ENCODE assay signal across 23 cellular contexts in genomic region chr9:80185112-80185738, GRCh38.
"Had no signal": no experiment of that assay in that cellular context is flagged by ENCODE, and none has a peak within 500 bp of the region (broad histone marks: within the 10 kb centered on the region; RNA-seq: fewer than 3 reads in every experiment).

No MANE protein-coding gene starts in this region.

- FAIRE-seq: colon, endothelial cell of umbilical vein, frontal cortex had no signal

- H2AFZ ChIP-seq: hepatocyte had no signal

- ATAC-seq: foreskin keratinocyte, gastroesophageal sphincter, heart left ventricle, left colon, left lung, left ventricle myocardium superior, lower lobe of right lung, mucosa of descending colon had no signal

- H3K4me1 ChIP-seq: esophagus muscularis mucosa, foreskin keratinocyte, gastroesophageal sphincter, heart left ventricle, left lung, lower lobe of right lung had no signal

- H3K4me3 ChIP-seq: coronary artery, dorsolateral prefrontal cortex, esophagus muscularis mucosa, gastroesophageal sphincter, heart left ventricle, hepatocyte, left lung, lower lobe of right lung, mucosa of descending colon had no signal

- H3K27me3 ChIP-seq: dorsolateral prefrontal cortex, esophagus muscularis mucosa, foreskin keratinocyte, gastroesophageal sphincter, heart left ventricle, hepatocyte, left lung had no signal

- H3K36me3 ChIP-seq: esophagus muscularis mucosa, gastroesophageal sphincter, heart left ventricle, left lung, lower lobe of right lung had no signal

- DNase-seq: cerebellar nuclear complex; dermis blood vessel endothelial cell; dorsolateral prefrontal cortex; effector CD4-positive, alpha-beta T cell; effector memory CD4-positive, alpha-beta T cell; foreskin keratinocyte; heart left ventricle; hypothalamus; immature natural killer cell; islet precursor cell; left colon; left ventricle myocardium superior; lower lobe of right lung; mesenchymal stem cell; mucosa of descending colon had no signal

- H3K4me2 ChIP-seq: hepatocyte had no signal

- H3K27ac ChIP-seq: coronary artery, dorsolateral prefrontal cortex, esophagus muscularis mucosa, foreskin keratinocyte, gastroesophageal sphincter, heart left ventricle, hepatocyte, left lung, lower lobe of right lung had no signal
